In the genomic region with DNA sequence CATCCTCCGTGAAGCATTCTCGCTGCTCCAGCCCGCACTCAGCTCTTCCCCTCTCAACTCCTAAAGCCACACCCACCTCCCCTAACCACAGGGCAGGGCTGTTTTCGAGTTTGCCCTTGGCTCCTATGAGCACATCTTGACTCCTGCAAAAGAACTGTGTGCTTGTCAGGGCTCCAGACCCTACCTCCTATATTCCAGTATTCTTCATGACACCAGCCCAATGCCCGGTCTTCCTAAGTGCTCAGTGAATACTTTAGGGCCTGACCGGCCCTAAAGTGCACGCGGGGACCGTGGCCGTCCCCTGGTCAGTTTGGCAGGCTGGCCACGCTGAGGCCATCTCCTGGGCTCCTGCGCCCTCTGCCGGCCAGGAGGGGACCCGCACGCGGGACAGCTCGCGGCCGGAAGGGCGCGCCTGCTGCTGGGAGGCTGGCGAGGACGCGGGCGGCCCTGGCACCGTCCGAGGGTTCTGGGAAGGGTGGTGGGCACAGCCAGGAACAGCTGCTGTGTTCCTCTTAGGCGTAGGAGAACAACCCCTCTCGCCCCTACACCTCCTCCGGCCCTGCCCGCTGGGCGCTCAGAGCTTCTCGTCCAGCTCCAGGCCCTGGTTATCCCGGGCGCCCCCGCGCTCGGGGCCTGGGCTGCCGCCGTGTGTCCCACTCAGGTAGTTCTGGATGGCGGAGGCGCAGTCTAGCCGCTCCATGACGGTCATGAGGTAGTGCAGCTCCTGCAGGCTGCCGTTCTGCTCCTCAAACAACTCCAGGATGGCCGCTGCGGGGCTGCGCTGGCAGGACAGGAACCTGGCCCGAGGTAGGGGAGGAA, we compare ENCODE assay signal across 8 cellular contexts. TPM values are rescaled to one million over a fixed set of nuclear protein-coding genes. Genes with fewer than 3 reads are reported as not detected.
DNase-seq lines count a peak whose midpoint lies in the region; FAIRE-seq and TF ChIP-seq lines count a peak whose summit lies in the region.

No MANE protein-coding gene starts in this region.

- peaks cover 0 to 2% of the 10 kb centered on the region in 2 donors for H3K4me1 ChIP-seq in small intestine (ENCODE audit: control insufficient read depth in 2 of 2, insufficient read depth in 1 of 2, low read depth in 1 of 2, low read length in 1 of 2)

- H3K27me3 ChIP-seq in small intestine (ENCODE audit: control insufficient read depth in 2 of 2, insufficient read depth in 2 of 2, low read length in 2 of 2) = no peaks in the 10 kb centered on the region

- POLR2A ChIA-PET in HEK293T (lab: Yijun Ruan, JAX) = interaction anchor here (1.0 to 2.4 kb wide), 5 partner anchors 12 to 132 kb away, joined by 3 to 13 read pairs (median 4); no protein-coding TSS in a partner anchor

- peak overlapping the region; percentile 4 to 51 for H3K27ac ChIP-seq in small intestine (ENCODE audit: low read depth in 1 of 2, low read length in 1 of 2)

- DNase-seq in HEK293T (ENCODE audit: extremely low spot score) = peak; percentile 86
- peak; percentile 69 for DNase-seq in MV-4-11 (lab: John Stamatoyannopoulos, UW)
- DNase-seq in UCSD-AML1 (lab: John Stamatoyannopoulos, UW; ENCODE audit: unreplicated experiment) = peak; percentile 90
- peak; percentile 21 for DNase-seq in brain pericyte (ENCODE audit: low read depth, low spot score)
- peak; percentile 88 for DNase-seq in iPS-NIHi7 (ENCODE audit: extremely low spot score)
- peak; percentile 46 for DNase-seq in small intestine
- no peak for DNase-seq in NCI-H1694 (lab: John Stamatoyannopoulos, UW)

- H3K36me3 ChIP-seq in small intestine (ENCODE audit: control insufficient read depth in 2 of 2, insufficient read depth in 2 of 2, low read length in 2 of 2) = peaks cover 0 to 14% of the 10 kb centered on the region in 2 donors

- H3K9me3 ChIP-seq in small intestine (ENCODE audit: control insufficient read depth, low read depth) = no peaks in the 10 kb centered on the region

- WGBS in small intestine, 3 donors = 19 to 57% (median 42%) methylated on average over 47 to 49 of the region's 49 CpGs

- H3K4me3 ChIP-seq in small intestine (ENCODE audit: low read depth in 1 of 2, low read length in 2 of 2) = peak overlapping the region; percentile 44 to 49

- no peak for FAIRE-seq in small intestine (lab: Jason Lieb, UNC)

- TF ChIP-seq CTCF in GM12874 (IDR thresholded peaks at IDR 0.05; ENCODE audit: insufficient read depth, low read depth, low read length) = peak; percentile 99

- CTCF ChIA-PET in HEK293T (lab: Yijun Ruan, JAX) = interaction anchor here (0.7 to 2.7 kb wide), 18 partner anchors 8 to 141 kb away, joined by 3 to 14 read pairs (median 4); a partner anchor contains a TSS

TF ChIP-seq in HEK293T, 16 proteins besides CTCF, POLR2A, EP300 and RAD21:
- TF ChIP-seq, protein P1, sequence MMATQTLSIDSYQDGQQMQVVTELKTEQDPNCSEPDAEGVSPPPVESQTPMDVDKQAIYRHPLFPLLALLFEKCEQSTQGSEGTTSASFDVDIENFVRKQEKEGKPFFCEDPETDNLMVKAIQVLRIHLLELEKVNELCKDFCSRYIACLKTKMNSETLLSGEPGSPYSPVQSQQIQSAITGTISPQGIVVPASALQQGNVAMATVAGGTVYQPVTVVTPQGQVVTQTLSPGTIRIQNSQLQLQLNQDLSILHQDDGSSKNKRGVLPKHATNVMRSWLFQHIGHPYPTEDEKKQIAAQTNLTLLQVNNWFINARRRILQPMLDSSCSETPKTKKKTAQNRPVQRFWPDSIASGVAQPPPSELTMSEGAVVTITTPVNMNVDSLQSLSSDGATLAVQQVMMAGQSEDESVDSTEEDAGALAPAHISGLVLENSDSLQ (IDR thresholded peaks at IDR 0.05) = no peak
- TF ChIP-seq SP1 (IDR thresholded peaks at IDR 0.05) = no peak
- TF ChIP-seq L3MBTL2 (conservative IDR thresholded peaks at IDR 0.05) = peak; percentile 70
- no peak for TF ChIP-seq FOXM1 (IDR thresholded peaks at IDR 0.05; ENCODE audit: borderline replicate concordance)
- no peak for TF ChIP-seq FOXA1 (IDR thresholded peaks at IDR 0.05)
- no peak for TF ChIP-seq LEF1 (IDR thresholded peaks at IDR 0.05; ENCODE audit: borderline replicate concordance)
- no peak for TF ChIP-seq TARDBP (IDR thresholded peaks at IDR 0.05)
- no peak for TF ChIP-seq SUZ12 (IDR thresholded peaks at IDR 0.05)
- no peak for TF ChIP-seq HDGF (IDR thresholded peaks at IDR 0.05; ENCODE audit: borderline replicate concordance)
- no peak for TF ChIP-seq ELF4 (IDR thresholded peaks at IDR 0.05)
- 0 out of 2 replicates have a peak, but pooled peaks have one; percentile 17 for TF ChIP-seq ARNT (IDR thresholded peaks at IDR 0.05)
- no peak for TF ChIP-seq NFRKB (IDR thresholded peaks at IDR 0.05)
- no peak for TF ChIP-seq ZNF384 (IDR thresholded peaks at IDR 0.05)

RNA-seq across cellular contexts. Expression of a gene that starts 11.0 kb away (rescaled TPM):
- polyA plus RNA-seq in small intestine = 10 to 100 TPM; 31.9 to 57.7 (median 32.8) TPM

RNA-seq across cellular contexts. Expression of a gene that starts 14.3 kb away (rescaled TPM):
- 1 to 10 TPM in 2 of 3 donors, not detected in 1; 1.1 to 1.9 TPM for polyA plus RNA-seq in small intestine

RNA-seq across cellular contexts. Expression of a gene that starts 25.0 kb away (rescaled TPM):
- 1 to 10 TPM in 2 of 3 donors, under 1 TPM in 1; 0.64 to 5.1 (median 3.1) TPM for polyA plus RNA-seq in small intestine

RNA-seq across cellular contexts. Expression of a gene that starts 44.1 kb away (rescaled TPM):
- polyA plus RNA-seq in small intestine = 10 to 100 TPM; 31.3 to 45.1 (median 42.0) TPM

RNA-seq across cellular contexts. Expression of a gene that starts 44.8 kb away (rescaled TPM):
- 1 to 10 TPM; 4.6 to 8.6 (median 5.8) TPM for polyA plus RNA-seq in small intestine
